ENCODE assay signal across 8 cellular contexts in genomic region chr13:23966691-23967615, GRCh38.
DNase-seq lines count a peak whose midpoint lies in the region; ATAC-seq and TF ChIP-seq lines count a peak whose summit lies in the region.

No MANE protein-coding gene starts in this region.

- peak in 2 of 3 donors; percentile 50 to 82 for DNase-seq in CD4-positive, CD25-positive, alpha-beta regulatory T cell
- peak; percentile 70 for DNase-seq in GM20000 (ENCODE audit: low spot score)
- DNase-seq in MM.1S: peak; percentile 8
- DNase-seq in immature natural killer cell: peak; percentile 58 to 60 (median 59)
- DNase-seq in SHP77 (lab: John Stamatoyannopoulos, UW): no peak
- DNase-seq in NCI-H446 treated with DMSO at 0.1 percent for 48 hours (lab: John Stamatoyannopoulos, UW): no peak
- DNase-seq in cerebellar nuclear complex (lab: John Stamatoyannopoulos, UW): no peak
- DNase-seq in NCI-H345 (lab: John Stamatoyannopoulos, UW): no peak

- peak overlapping the region; percentile 88 for H3K4me3 ChIP-seq in CD4-positive, CD25-positive, alpha-beta regulatory T cell (ENCODE audit: low read depth, low read length)
- no peak overlapping the region for H3K4me3 ChIP-seq in MM.1S (ENCODE audit: low read length)

- no peaks in the 10 kb centered on the region for H3K27me3 ChIP-seq in CD4-positive, CD25-positive, alpha-beta regulatory T cell (ENCODE audit: control insufficient read depth, insufficient read depth, low read length)
- no peaks in the 10 kb centered on the region for H3K27me3 ChIP-seq in MM.1S (replicated peaks; ENCODE audit: insufficient read depth, low read length)

- H3K9me3 ChIP-seq in CD4-positive, CD25-positive, alpha-beta regulatory T cell (ENCODE audit: control insufficient read depth in 2 of 2, low read length in 2 of 2): no peaks in the 10 kb centered on the region
- no peaks in the 10 kb centered on the region for H3K9me3 ChIP-seq in MM.1S (replicated peaks; ENCODE audit: insufficient read depth, low read length)

- H3K4me1 ChIP-seq in CD4-positive, CD25-positive, alpha-beta regulatory T cell (ENCODE audit: control insufficient read depth, insufficient read depth, low read length, poor library complexity, severe bottlenecking): no peaks in the 10 kb centered on the region
- no peaks in the 10 kb centered on the region for H3K4me1 ChIP-seq in MM.1S (ENCODE audit: low read length)

- H3K27ac Mint-ChIP-seq in CD4-positive, CD25-positive, alpha-beta regulatory T cell: peak overlapping the region; percentile 84 to 92 (median 85)
- peak overlapping the region; percentile 86 to 94 (median 90) for H3K27ac Mint-ChIP-seq in immature natural killer cell

- H3K9me3 Mint-ChIP-seq in CD4-positive, CD25-positive, alpha-beta regulatory T cell: peaks cover 0 to 2% (median 0%) of the 10 kb centered on the region in 7 donors
- H3K9me3 Mint-ChIP-seq in immature natural killer cell: no peaks in the 10 kb centered on the region

- peaks cover 9 to 19% (median 14%) of the 10 kb centered on the region in 4 donors for H3K4me1 Mint-ChIP-seq in CD4-positive, CD25-positive, alpha-beta regulatory T cell
- H3K4me1 Mint-ChIP-seq in immature natural killer cell: peaks cover 20 to 27% of the 10 kb centered on the region in 2 donors

- H3K27me3 Mint-ChIP-seq in CD4-positive, CD25-positive, alpha-beta regulatory T cell: peaks cover 4% of the 10 kb centered on the region
- H3K27me3 Mint-ChIP-seq in immature natural killer cell (ENCODE audit: low read depth in 3 of 3): peaks cover 0 to 2% (median 2%) of the 10 kb centered on the region in 3 donors

- H3K4me2 ChIP-seq in MM.1S (ENCODE audit: low read depth, low read length): 0 out of 2 replicates have a peak overlapping the region, but pooled peaks have one; percentile 6

- H3K36me3 ChIP-seq in CD4-positive, CD25-positive, alpha-beta regulatory T cell (ENCODE audit: control insufficient read depth, insufficient read depth, low read length): no peaks in the 10 kb centered on the region
- no peaks in the 10 kb centered on the region for H3K36me3 ChIP-seq in MM.1S (replicated peaks; ENCODE audit: insufficient read depth, low read length)

- peak; percentile 69 to 74 for ATAC-seq in CD4-positive, CD25-positive, alpha-beta regulatory T cell (ENCODE audit: low read depth in 2 of 2)

- H3K4me3 Mint-ChIP-seq in CD4-positive, CD25-positive, alpha-beta regulatory T cell: peak overlapping the region; percentile 80 to 95 (median 84)
- peak overlapping the region; percentile 73 to 90 (median 84) for H3K4me3 Mint-ChIP-seq in immature natural killer cell

- H3K36me3 Mint-ChIP-seq in CD4-positive, CD25-positive, alpha-beta regulatory T cell: no peaks in the 10 kb centered on the region
- no peaks in the 10 kb centered on the region for H3K36me3 Mint-ChIP-seq in immature natural killer cell

- no peaks in the 10 kb centered on the region for H3K9me2 ChIP-seq in MM.1S (replicated peaks; ENCODE audit: insufficient read depth, low read length)

- no peak for TF ChIP-seq CTCF in GM20000 (IDR thresholded peaks at IDR 0.05; ENCODE audit: extremely low read depth, missing control alignments)
- TF ChIP-seq CTCF in MM.1S (IDR thresholded peaks at IDR 0.05; ENCODE audit: low read length): no peak

- H3F3A ChIP-seq in MM.1S (ENCODE audit: insufficient read depth, low read length): no peaks in the 10 kb centered on the region

- H3K9ac ChIP-seq in MM.1S (ENCODE audit: low read length): no peak overlapping the region

- peak overlapping the region; percentile 74 for H2AFZ ChIP-seq in MM.1S (ENCODE audit: low read length)

- no peaks in the 10 kb centered on the region for H4K20me1 ChIP-seq in MM.1S (ENCODE audit: insufficient read depth, low read length)

- H3K79me2 ChIP-seq in MM.1S (ENCODE audit: low read length): no peaks in the 10 kb centered on the region

- peak overlapping the region; percentile 76 for H3K27ac ChIP-seq in CD4-positive, CD25-positive, alpha-beta regulatory T cell (ENCODE audit: insufficient read depth, low read length, poor library complexity, severe bottlenecking)
- no peak overlapping the region for H3K27ac ChIP-seq in MM.1S (ENCODE audit: low read length)

Comparison
In these comparisons a context has a peak if more than half of its experiments do, and no peak if none do; other contexts are left out.
1. DNase-seq: peak in CD4-positive, CD25-positive, alpha-beta regulatory T cell (2 of 3), GM20000 (single experiment), MM.1S (single experiment) and immature natural killer cell (3 of 3); none in SHP77 (0 of 2), NCI-H446 treated with DMSO at 0.1 percent for 48 hours (single experiment), cerebellar nuclear complex (0 of 2) and NCI-H345 (single experiment).